In the genomic region with DNA sequence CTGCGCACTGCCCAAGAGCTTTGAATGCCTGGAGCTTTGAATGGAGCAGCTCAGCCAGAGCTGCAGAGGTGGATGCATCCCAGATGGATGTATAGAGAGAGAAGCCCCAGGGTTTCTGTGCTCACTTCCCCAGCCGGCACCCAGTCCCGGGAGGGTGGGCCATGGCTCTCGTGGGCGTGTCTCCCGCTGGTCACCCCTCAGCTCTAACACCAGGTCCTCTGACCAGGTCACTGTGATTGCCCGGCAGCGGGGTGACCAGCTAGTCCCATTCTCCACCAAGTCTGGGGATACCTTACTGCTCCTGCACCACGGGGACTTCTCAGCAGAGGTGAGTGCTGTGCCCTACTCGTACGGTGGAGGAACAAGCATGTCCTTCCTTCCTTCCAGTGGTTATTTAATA, we compare ENCODE assay signal across 18 cellular contexts.
"Had no signal": no experiment of that assay in that cellular context is flagged by ENCODE, and none has a peak within 500 bp of the region (broad histone marks: within the 10 kb centered on the region; RNA-seq: fewer than 3 reads in every experiment).

No MANE protein-coding gene starts in this region.

- H3K9me3 Mint-ChIP-seq: naive B cell; stimulated activated naive CD8-positive, alpha-beta T cell treated with anti-CD3 and anti-CD28 coated beads, Interleukin-15, Interleukin-2, amounts not matched to agents 100 ng/mL and 50 ng/mL, for 24 hours had no signal

- ATAC-seq: foreskin keratinocyte, left colon, right cardiac atrium, upper lobe of right lung had no signal

- H3K27ac ChIP-seq: colonic mucosa, foreskin keratinocyte, hepatocyte, testis, tibial nerve, upper lobe of right lung, vagina had no signal

- H3K9me3 ChIP-seq: colonic mucosa, testis, tibial nerve, upper lobe of right lung, vagina had no signal

- H3K27ac Mint-ChIP-seq: stimulated activated naive CD8-positive, alpha-beta T cell treated with anti-CD3 and anti-CD28 coated beads, Interleukin-15, Interleukin-2, amounts not matched to agents 100 ng/mL and 50 ng/mL, for 24 hours had no signal

- H3K27me3 ChIP-seq: colonic mucosa, foreskin keratinocyte, hepatocyte, testis, tibial nerve, upper lobe of right lung, vagina had no signal

- H3K27me3 Mint-ChIP-seq: naive B cell; stimulated activated naive CD8-positive, alpha-beta T cell treated with anti-CD3 and anti-CD28 coated beads, Interleukin-15, Interleukin-2, amounts not matched to agents 100 ng/mL and 50 ng/mL, for 24 hours had no signal

- FAIRE-seq: endothelial cell of umbilical vein had no signal

- DNase-seq: colonic mucosa; dermis blood vessel endothelial cell; erythroblast; foreskin keratinocyte; head of caudate nucleus; mesendoderm; naive B cell; stimulated activated CD4-positive, alpha-beta T cell treated with anti-CD3 and anti-CD28 coated beads, Interleukin-2, amount 100 ng/mL, for 48 hours; testis; upper lobe of right lung had no signal

- H3K4me1 ChIP-seq: colonic mucosa, foreskin keratinocyte, testis had no signal

- H3K4me3 ChIP-seq: colonic mucosa, hepatocyte, smooth muscle cell, testis, tibial nerve, upper lobe of right lung, vagina had no signal

- H3K4me3 Mint-ChIP-seq: naive B cell; stimulated activated naive CD8-positive, alpha-beta T cell treated with anti-CD3 and anti-CD28 coated beads, Interleukin-15, Interleukin-2, amounts not matched to agents 100 ng/mL and 50 ng/mL, for 24 hours had no signal
